19 cellular contexts compared by ENCODE assay signal in the genomic region with DNA sequence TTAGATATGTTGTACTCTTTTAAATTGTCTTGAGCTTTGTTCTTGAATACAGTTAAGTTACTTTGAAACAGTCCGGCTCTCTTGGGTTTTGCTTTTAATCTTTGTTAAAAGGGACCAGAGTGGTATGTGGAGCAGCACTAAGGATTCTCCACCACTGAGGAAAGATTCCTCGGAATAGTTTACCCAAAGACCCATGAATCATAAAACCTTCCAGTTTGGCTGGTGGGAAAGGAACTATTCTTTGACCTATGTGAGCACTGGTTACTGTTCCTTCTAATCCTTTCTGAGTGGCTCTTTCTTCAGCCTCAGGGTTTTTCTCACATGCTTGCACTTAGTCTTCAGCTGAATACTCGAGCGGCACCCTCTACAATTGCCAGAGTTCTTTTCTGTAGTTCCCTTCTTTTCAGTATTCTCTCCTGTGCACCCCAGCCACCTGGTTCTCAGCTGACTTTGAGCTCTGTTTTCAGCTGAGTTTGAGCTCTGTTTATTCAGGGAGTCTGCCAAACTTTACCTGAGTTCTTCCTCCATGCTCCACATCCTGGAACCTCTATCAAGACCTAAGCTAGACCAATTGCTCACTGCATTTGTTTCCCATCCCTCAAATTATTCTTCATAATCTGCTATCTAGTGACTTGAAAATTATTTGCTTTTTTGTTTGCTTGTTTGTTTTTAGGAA.
DNase-seq lines count a peak whose midpoint lies in the region; ATAC-seq, FAIRE-seq and TF ChIP-seq lines count a peak whose summit lies in the region.
"Had no signal": no experiment of that assay in that cellular context is flagged by ENCODE, and none has a peak within 500 bp of the region (broad histone marks: within the 10 kb centered on the region; RNA-seq: fewer than 3 reads in every experiment).

No MANE protein-coding gene starts in this region.

- peaks cover 0 to 4% (median 0%) of the 10 kb centered on the region in 4 donors for H3K27me3 ChIP-seq in pancreas

- no peak for FAIRE-seq in pancreas (lab: Jason Lieb, UNC)
- FAIRE-seq: GM12878 had no signal

- H3K36me3 ChIP-seq in pancreas = no peaks in the 10 kb centered on the region
- H3K36me3 ChIP-seq: HAP-1, SJCRH30 had no signal

- ATAC-seq in pancreas (peak; percentile 62 to 85 (median 70)), HG03354 (IDR thresholded peaks at IDR 0.05; ENCODE audit: poor library complexity, severe bottlenecking, unreplicated experiment) (no peak)
- ATAC-seq: GM12878 had no signal

- intact Hi-C loops in pancreas (cut with DNase I) = no loop called here

- TF ChIP-seq CTCF in pancreas (IDR thresholded peaks at IDR 0.05) = no peak

- H3K4me3 ChIP-seq in pancreas = no peak overlapping the region
- H3K4me3 ChIP-seq: GM12878, HAP-1, SJCRH30 had no signal

- WGBS in pancreas, 2 donors = 58 to 60% methylated on average over 4 of the region's 4 CpGs

- H3K4me1 ChIP-seq in pancreas = no peaks in the 10 kb centered on the region
- H3K4me1 ChIP-seq: HAP-1, SJCRH30 had no signal

- H3K27ac ChIP-seq in pancreas = no peak overlapping the region
- H3K27ac ChIP-seq: 22Rv1, RWPE1, SJCRH30 had no signal

- H3K9me3 ChIP-seq in pancreas = no peaks in the 10 kb centered on the region
- H3K9me3 ChIP-seq: HAP-1 had no signal

- DNase-seq in DMS153 (lab: John Stamatoyannopoulos, UW) (peak; percentile 33), DMS153 treated with DMSO at 0.1 percent for 48 hours (lab: John Stamatoyannopoulos, UW; ENCODE audit: unreplicated experiment) (no peak), NCI-H774 (lab: John Stamatoyannopoulos, UW) (peak; percentile 12), islet precursor cell (peak; percentile 82), pancreas (peak in 1 of 6 donors; percentile 9), AML-193 (lab: John Stamatoyannopoulos, UW) (no peak), NCI-H1436 (lab: John Stamatoyannopoulos, UW) (no peak)
- DNase-seq: C1 segment of cervical spinal cord; NCI-H1694; NCI-H524; NK-92 treated with Interleukin-12 subunit alpha and Interleukin-12 subunit beta, amount 100 ng/mL, for 24 hours; OCI-M1; SJCRH30; SW 1271 had no signal

Comparison
In these comparisons a context has a peak if more than half of its experiments do, and no peak if none do; other contexts are left out.
1. DNase-seq: peak in DMS153 (single experiment), NCI-H774 (single experiment) and islet precursor cell (single experiment); none in DMS153 treated with DMSO at 0.1 percent for 48 hours (single experiment), AML-193 (0 of 2) and NCI-H1436 (single experiment).